ENCODE assay signal across 32 cellular contexts in the genomic region with DNA sequence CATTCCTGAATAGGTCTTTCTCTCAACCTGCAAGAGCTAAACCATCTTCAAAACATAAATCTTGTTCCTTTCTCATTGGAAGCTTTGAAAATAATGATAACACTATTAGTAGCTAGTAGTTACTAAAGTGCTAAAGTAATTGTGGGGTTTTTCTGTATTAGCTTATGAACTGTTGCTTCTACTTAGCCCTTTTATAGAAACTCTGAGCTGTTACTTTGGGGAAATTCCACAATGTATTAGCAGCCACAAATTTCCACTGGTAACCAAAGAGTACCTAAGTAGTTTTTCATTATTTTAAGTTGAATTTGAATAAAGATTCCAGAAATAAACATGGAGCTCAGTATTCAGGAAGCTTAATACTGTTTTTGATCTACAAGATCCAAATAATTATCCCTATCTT.
"Had no signal": no experiment of that assay in that cellular context is flagged by ENCODE, and none has a peak within 500 bp of the region (broad histone marks: within the 10 kb centered on the region; RNA-seq: fewer than 3 reads in every experiment).

No MANE protein-coding gene starts in this region.

- H3K4me2 ChIP-seq: neural progenitor cell, smooth muscle cell had no signal

- H3K9me3 Mint-ChIP-seq: activated CD4-positive, alpha-beta memory T cell treated with anti-CD3 and anti-CD28 coated beads, Interleukin-2, amount 10 ng/mL, durations not matched to agents 7 days and 5 days; activated CD4-positive, alpha-beta T cell treated with anti-CD3 and anti-CD28 coated beads, Interleukin-2, amount 10 ng/mL, durations not matched to agents 24 days and 14 days; activated naive CD4-positive, alpha-beta T cell treated with anti-CD3 and anti-CD28 coated beads, Interleukin-2, amount 50 U/mL, for 72 hours; brain; effector memory CD8-positive, alpha-beta T cell; natural killer cell; neural progenitor cell; stimulated activated naive B cell treated with anti-CD40 and anti-IgM and Interleukin-4, amounts not matched to agents 10 μg/mL and 1 μg/mL and 100 μg/mL, for 72 hours had no signal

- H3K79me2 ChIP-seq: parathyroid adenoma had no signal

- H3K27me3 ChIP-seq: ascending aorta, gastrocnemius medialis, neural progenitor cell, stomach, thyroid gland, upper lobe of left lung, vagina had no signal

- ATAC-seq: activated CD8-positive, alpha-beta memory T cell treated with anti-CD3 and anti-CD28 coated beads, Interleukin-2, amount 10 ng/mL, durations not matched to agents 7 days and 5 days; activated naive CD4-positive, alpha-beta T cell treated with anti-CD3 and anti-CD28 coated beads, Interleukin-2, amount 50 U/mL, for 72 hours; effector memory CD8-positive, alpha-beta T cell; gastrocnemius medialis; natural killer cell; psoas muscle; stimulated activated naive B cell treated with anti-CD40 and anti-IgM and Interleukin-4, amounts not matched to agents 10 μg/mL and 1 μg/mL and 100 μg/mL, for 72 hours; T-helper 17 cell had no signal

- H3K27ac Mint-ChIP-seq: activated CD4-positive, alpha-beta memory T cell treated with anti-CD3 and anti-CD28 coated beads, Interleukin-2, amount 10 ng/mL, durations not matched to agents 7 days and 5 days; activated CD4-positive, alpha-beta T cell treated with anti-CD3 and anti-CD28 coated beads, Interleukin-2, amount 10 ng/mL, durations not matched to agents 24 days and 14 days; activated CD8-positive, alpha-beta memory T cell treated with anti-CD3 and anti-CD28 coated beads, Interleukin-2, amount 10 ng/mL, durations not matched to agents 7 days and 5 days; activated naive CD4-positive, alpha-beta T cell treated with anti-CD3 and anti-CD28 coated beads, Interleukin-2, amount 50 U/mL, for 72 hours; brain; effector memory CD8-positive, alpha-beta T cell; natural killer cell; neural progenitor cell; stimulated activated naive B cell treated with anti-CD40 and anti-IgM and Interleukin-4, amounts not matched to agents 10 μg/mL and 1 μg/mL and 100 μg/mL, for 72 hours; T-helper 17 cell had no signal

- H3K4me1 Mint-ChIP-seq: activated CD4-positive, alpha-beta memory T cell treated with anti-CD3 and anti-CD28 coated beads, Interleukin-2, amount 10 ng/mL, durations not matched to agents 7 days and 5 days; brain; natural killer cell; neural progenitor cell; T-helper 17 cell had no signal

- H3K36me3 Mint-ChIP-seq: activated naive CD4-positive, alpha-beta T cell treated with anti-CD3 and anti-CD28 coated beads, Interleukin-2, amount 50 U/mL, for 72 hours; natural killer cell had no signal

- H3K4me3 ChIP-seq: ascending aorta, gastrocnemius medialis, left ventricle myocardium inferior, lung, neural progenitor cell, psoas muscle, smooth muscle cell, stomach, thyroid gland, upper lobe of left lung, vagina had no signal

- H2AFZ ChIP-seq: neural progenitor cell, parathyroid adenoma had no signal

- H3K9ac ChIP-seq: neural progenitor cell, parathyroid adenoma had no signal

- H3K27ac ChIP-seq: ascending aorta, gastrocnemius medialis, left ventricle myocardium inferior, neural progenitor cell, parathyroid adenoma, psoas muscle, stomach, thyroid gland, upper lobe of left lung, vagina, WERI-Rb-1 had no signal

- H3K27me3 Mint-ChIP-seq: activated CD4-positive, alpha-beta memory T cell treated with anti-CD3 and anti-CD28 coated beads, Interleukin-2, amount 10 ng/mL, durations not matched to agents 7 days and 5 days; activated CD4-positive, alpha-beta T cell treated with anti-CD3 and anti-CD28 coated beads, Interleukin-2, amount 10 ng/mL, durations not matched to agents 24 days and 14 days; activated CD8-positive, alpha-beta memory T cell treated with anti-CD3 and anti-CD28 coated beads, Interleukin-2, amount 10 ng/mL, durations not matched to agents 7 days and 5 days; effector memory CD8-positive, alpha-beta T cell; stimulated activated naive B cell treated with anti-CD40 and anti-IgM and Interleukin-4, amounts not matched to agents 10 μg/mL and 1 μg/mL and 100 μg/mL, for 72 hours; T-helper 17 cell had no signal

- H3K4me3 Mint-ChIP-seq: activated CD4-positive, alpha-beta memory T cell treated with anti-CD3 and anti-CD28 coated beads, Interleukin-2, amount 10 ng/mL, durations not matched to agents 7 days and 5 days; activated CD4-positive, alpha-beta T cell treated with anti-CD3 and anti-CD28 coated beads, Interleukin-2, amount 10 ng/mL, durations not matched to agents 24 days and 14 days; activated CD8-positive, alpha-beta memory T cell treated with anti-CD3 and anti-CD28 coated beads, Interleukin-2, amount 10 ng/mL, durations not matched to agents 7 days and 5 days; brain; effector memory CD8-positive, alpha-beta T cell; natural killer cell; neural progenitor cell; stimulated activated naive B cell treated with anti-CD40 and anti-IgM and Interleukin-4, amounts not matched to agents 10 μg/mL and 1 μg/mL and 100 μg/mL, for 72 hours; T-helper 17 cell had no signal

- H3K4me1 ChIP-seq: ascending aorta, gastrocnemius medialis, left ventricle myocardium inferior, neural progenitor cell, parathyroid adenoma, psoas muscle, stomach, thyroid gland, upper lobe of left lung, vagina had no signal

- DNase-seq: activated CD4-positive, alpha-beta memory T cell treated with anti-CD3 and anti-CD28 coated beads, Interleukin-2, amount 10 ng/mL, durations not matched to agents 7 days and 5 days; activated CD4-positive, alpha-beta T cell treated with anti-CD3 and anti-CD28 coated beads, Interleukin-2, amount 10 ng/mL, durations not matched to agents 24 days and 14 days; activated CD8-positive, alpha-beta memory T cell treated with anti-CD3 and anti-CD28 coated beads, Interleukin-2, amount 10 ng/mL, durations not matched to agents 7 days and 5 days; activated gamma-delta T cell treated with Interleukin-2 at 50 U/mL for 16 hours; cortex of kidney; effector memory CD8-positive, alpha-beta T cell; erythroblast; gastrocnemius medialis; glutamatergic neuron; left ventricle myocardium inferior; mesendoderm; natural killer cell; occipital lobe; psoas muscle; stimulated activated CD4-positive, alpha-beta T cell treated with anti-CD3 and anti-CD28 coated beads, Interleukin-1b, Interleukin-23, amount 100 ng/mL, for 48 hours; stimulated activated CD4-positive, alpha-beta T cell treated with anti-CD3 and anti-CD28 coated beads, Interleukin-4, amount 100 ng/mL, for 4 hours; stimulated activated CD8-positive, alpha-beta memory T cell treated with anti-CD3 and anti-CD28 coated beads, Interleukin-4, amount 100 ng/mL, for 48 hours; stimulated activated naive B cell treated with anti-CD40 and anti-IgM and Interleukin-4, amounts not matched to agents 10 μg/mL and 1 μg/mL and 100 μg/mL, for 72 hours; stomach; T-helper 17 cell; T1000; thyroid gland; upper lobe of left lung; WERI-Rb-1 had no signal

- H3K9me3 ChIP-seq: ascending aorta, gastrocnemius medialis, left ventricle myocardium inferior, psoas muscle, stomach, thyroid gland, upper lobe of left lung, vagina had no signal
